ENCODE assay signal across 15 cellular contexts in genomic region chr15:90987561-90988141, GRCh38. TPM values are rescaled to one million over a fixed set of nuclear protein-coding genes. Genes with fewer than 3 reads are reported as not detected.
A peak's percentile ranks its signal among the peaks of the same experiment; 100 is the strongest.
DNase-seq lines count a peak whose midpoint lies in the region; FAIRE-seq and TF ChIP-seq lines count a peak whose summit lies in the region.
"Had no signal": no experiment of that assay in that cellular context is flagged by ENCODE, and none has a peak within 500 bp of the region (broad histone marks: within the 10 kb centered on the region; RNA-seq: fewer than 3 reads in every experiment).

No MANE protein-coding gene starts in this region.

- no peak overlapping the region for H3K4me3 Mint-ChIP-seq in activated CD4-positive, alpha-beta T cell treated with anti-CD3 and anti-CD28 coated beads, Interleukin-2, amount 10 ng/mL, durations not matched to agents 24 days and 14 days
- H3K4me3 Mint-ChIP-seq in dendritic cell treated with granulocyte-macrophage colony-stimulating factor and Interleukin-4, amounts not matched to agents 40 ng/mL and 50 ng/mL, for 4 days = no peak overlapping the region

- H3K9me3 Mint-ChIP-seq in activated CD4-positive, alpha-beta T cell treated with anti-CD3 and anti-CD28 coated beads, Interleukin-2, amount 10 ng/mL, durations not matched to agents 24 days and 14 days = no peaks in the 10 kb centered on the region
- no peaks in the 10 kb centered on the region for H3K9me3 Mint-ChIP-seq in dendritic cell treated with granulocyte-macrophage colony-stimulating factor and Interleukin-4, amounts not matched to agents 40 ng/mL and 50 ng/mL, for 4 days

- peak overlapping the region; percentile 43 for H3K4me2 ChIP-seq in smooth muscle cell

- H3F3A ChIP-seq in smooth muscle cell (ENCODE audit: low read depth) = no peaks in the 10 kb centered on the region

- peak overlapping the region; percentile 15 for H3K27ac ChIP-seq in smooth muscle cell (ENCODE audit: low read depth)
- H3K27ac ChIP-seq: upper lobe of right lung had no signal

- no peaks in the 10 kb centered on the region for H3K36me3 ChIP-seq in smooth muscle cell (ENCODE audit: low read depth)
- H3K36me3 ChIP-seq: upper lobe of right lung had no signal

- FAIRE-seq in D721Med (lab: Jason Lieb, UNC) = no peak
- FAIRE-seq in H54 (lab: Jason Lieb, UNC) = no peak
- FAIRE-seq: HepG2, TTC549 had no signal

- peaks cover 86% of the 10 kb centered on the region for H3K79me2 ChIP-seq in smooth muscle cell (ENCODE audit: low read depth)

- H3K4me1 ChIP-seq in smooth muscle cell (ENCODE audit: low read depth) = peaks cover 9% of the 10 kb centered on the region
- H3K4me1 ChIP-seq: upper lobe of right lung had no signal

- no peak for TF ChIP-seq POLR2A in H54 (IDR thresholded peaks at IDR 0.05; ENCODE audit: low read depth, low read length)

- H2AFZ ChIP-seq in smooth muscle cell (ENCODE audit: low read depth) = peak overlapping the region; percentile 48

- H4K20me1 ChIP-seq in smooth muscle cell (ENCODE audit: low read depth) = no peaks in the 10 kb centered on the region

- 64% methylated on average over 7 of the region's 7 CpGs for WGBS in smooth muscle cell (ENCODE audit: low lambda C conversion rate)

- peaks cover 47% of the 10 kb centered on the region for H3K4me1 Mint-ChIP-seq in activated CD4-positive, alpha-beta T cell treated with anti-CD3 and anti-CD28 coated beads, Interleukin-2, amount 10 ng/mL, durations not matched to agents 24 days and 14 days
- peaks cover 28% of the 10 kb centered on the region for H3K4me1 Mint-ChIP-seq in dendritic cell treated with granulocyte-macrophage colony-stimulating factor and Interleukin-4, amounts not matched to agents 40 ng/mL and 50 ng/mL, for 4 days (ENCODE audit: low read depth)

- H3K4me3 ChIP-seq in smooth muscle cell = no peak overlapping the region
- H3K4me3 ChIP-seq: upper lobe of right lung had no signal

- DNase-seq in activated CD4-positive, alpha-beta T cell treated with anti-CD3 and anti-CD28 coated beads, Interleukin-2, amount 10 ng/mL, durations not matched to agents 24 days and 14 days = no peak
- no peak for DNase-seq in activated CD4-positive, alpha-beta T cell treated with anti-CD3 and anti-CD28 coated beads for 1 hour
- peak; percentile 7 to 50 for DNase-seq in NCI-H526 (lab: John Stamatoyannopoulos, UW)
- DNase-seq in smooth muscle cell (lab: John Stamatoyannopoulos, UW; ENCODE audit: unreplicated experiment) = no peak
- no peak for DNase-seq in D721Med (ENCODE audit: insufficient read length, low spot score)
- DNase-seq in H54 (ENCODE audit: insufficient read length, low spot score) = no peak
- no peak for DNase-seq in NCI-H2171 treated with DMSO at 0.1 percent for 48 hours (lab: John Stamatoyannopoulos, UW)
- DNase-seq: amniotic stem cell, DND-41, left cardiac atrium, NCI-H1930, upper lobe of right lung had no signal

- no peaks in the 10 kb centered on the region for H3K27me3 Mint-ChIP-seq in activated CD4-positive, alpha-beta T cell treated with anti-CD3 and anti-CD28 coated beads, Interleukin-2, amount 10 ng/mL, durations not matched to agents 24 days and 14 days
- H3K27me3 Mint-ChIP-seq in dendritic cell treated with granulocyte-macrophage colony-stimulating factor and Interleukin-4, amounts not matched to agents 40 ng/mL and 50 ng/mL, for 4 days = no peaks in the 10 kb centered on the region

- no peaks in the 10 kb centered on the region for H3K9me3 ChIP-seq in smooth muscle cell (replicated peaks; ENCODE audit: low read depth)
- H3K9me3 ChIP-seq: upper lobe of right lung had no signal

- TF ChIP-seq CTCF in smooth muscle cell (IDR thresholded peaks at IDR 0.05; ENCODE audit: borderline replicate concordance, insufficient read depth, poor library complexity, severe bottlenecking) = no peak
- no peak for TF ChIP-seq CTCF in D721Med (IDR thresholded peaks at IDR 0.05; ENCODE audit: insufficient read depth, missing control alignments)

- no peak overlapping the region for H3K9ac ChIP-seq in smooth muscle cell (ENCODE audit: low read depth)

- intact Hi-C loops in activated CD4-positive, alpha-beta T cell treated with anti-CD3 and anti-CD28 coated beads, Interleukin-2, amount 10 ng/mL, durations not matched to agents 24 days and 14 days (cut with micrococcal nuclease) = no loop called here
- intact Hi-C loops in dendritic cell treated with granulocyte-macrophage colony-stimulating factor and Interleukin-4, amounts not matched to agents 40 ng/mL and 50 ng/mL, for 4 days (cut with micrococcal nuclease) = no loop called here

- no peaks in the 10 kb centered on the region for H3K27me3 ChIP-seq in smooth muscle cell (ENCODE audit: low read depth)
- H3K27me3 ChIP-seq: upper lobe of right lung had no signal

- peak overlapping the region; percentile 49 for H3K27ac Mint-ChIP-seq in activated CD4-positive, alpha-beta T cell treated with anti-CD3 and anti-CD28 coated beads, Interleukin-2, amount 10 ng/mL, durations not matched to agents 24 days and 14 days
- peak overlapping the region; percentile 77 for H3K27ac Mint-ChIP-seq in dendritic cell treated with granulocyte-macrophage colony-stimulating factor and Interleukin-4, amounts not matched to agents 40 ng/mL and 50 ng/mL, for 4 days

- peaks cover 32% of the 10 kb centered on the region for H3K36me3 Mint-ChIP-seq in activated CD4-positive, alpha-beta T cell treated with anti-CD3 and anti-CD28 coated beads, Interleukin-2, amount 10 ng/mL, durations not matched to agents 24 days and 14 days (ENCODE audit: low read depth)
- no peaks in the 10 kb centered on the region for H3K36me3 Mint-ChIP-seq in dendritic cell treated with granulocyte-macrophage colony-stimulating factor and Interleukin-4, amounts not matched to agents 40 ng/mL and 50 ng/mL, for 4 days (ENCODE audit: low read depth)

RNA-seq across cellular contexts. Expression of gene PRC1, which starts 6.7 kb away (rescaled TPM):
- 85.0 and 86.2 TPM in 2 replicates for total RNA-seq in activated CD4-positive, alpha-beta T cell treated with anti-CD3 and anti-CD28 coated beads, Interleukin-2, amount 10 ng/mL, durations not matched to agents 24 days and 14 days
- total RNA-seq in smooth muscle cell = 20.4 and 41.1 TPM in 2 replicates
- polyA plus RNA-seq in smooth muscle cell = 29.7 and 32.3 TPM in 2 replicates

RNA-seq across cellular contexts. Expression of gene RCCD1, which starts 33.0 kb away (rescaled TPM):
- total RNA-seq in activated CD4-positive, alpha-beta T cell treated with anti-CD3 and anti-CD28 coated beads, Interleukin-2, amount 10 ng/mL, durations not matched to agents 24 days and 14 days = 28.0 and 32.3 TPM in 2 replicates
- 4.4 and 5.8 TPM in 2 replicates for total RNA-seq in smooth muscle cell
- polyA plus RNA-seq in smooth muscle cell = 9.2 and 14.8 TPM in 2 replicates

RNA-seq across cellular contexts. Expression of gene VPS33B, which starts 34.7 kb away (rescaled TPM):
- 18.9 and 19.5 TPM in 2 replicates for total RNA-seq in activated CD4-positive, alpha-beta T cell treated with anti-CD3 and anti-CD28 coated beads, Interleukin-2, amount 10 ng/mL, durations not matched to agents 24 days and 14 days
- 9.4 and 9.7 TPM in 2 replicates for total RNA-seq in smooth muscle cell
- polyA plus RNA-seq in smooth muscle cell = 12.4 and 18.1 TPM in 2 replicates

RNA-seq across cellular contexts. Expression of gene UNC45A, which starts 52.6 kb away (rescaled TPM):
- 66.9 and 67.0 TPM in 2 replicates for total RNA-seq in activated CD4-positive, alpha-beta T cell treated with anti-CD3 and anti-CD28 coated beads, Interleukin-2, amount 10 ng/mL, durations not matched to agents 24 days and 14 days
- total RNA-seq in smooth muscle cell = 43.6 and 57.5 TPM in 2 replicates
- polyA plus RNA-seq in smooth muscle cell = 66.6 and 68.4 TPM in 2 replicates

RNA-seq across cellular contexts. Expression of gene HDDC3, which starts 55.3 kb away (rescaled TPM):
- 36.3 and 39.9 TPM in 2 replicates for total RNA-seq in activated CD4-positive, alpha-beta T cell treated with anti-CD3 and anti-CD28 coated beads, Interleukin-2, amount 10 ng/mL, durations not matched to agents 24 days and 14 days
- total RNA-seq in smooth muscle cell = 10.0 and 16.0 TPM in 2 replicates
- polyA plus RNA-seq in smooth muscle cell = 15.5 and 16.3 TPM in 2 replicates

Comparison
In these comparisons a context has a peak if more than half of its experiments do, and no peak if none do; other contexts are left out.
1. DNase-seq: peak in NCI-H526 (2 of 2); none in activated CD4-positive, alpha-beta T cell treated with anti-CD3 and anti-CD28 coated beads, Interleukin-2, amount 10 ng/mL, durations not matched to agents 24 days and 14 days (single experiment), activated CD4-positive, alpha-beta T cell treated with anti-CD3 and anti-CD28 coated beads for 1 hour (single experiment), smooth muscle cell (single experiment), D721Med (single experiment), H54 (single experiment) and NCI-H2171 treated with DMSO at 0.1 percent for 48 hours (single experiment).